ENCODE assay signal across 13 cellular contexts in genomic region chr17:29665480-29665807, GRCh38. TPM values are rescaled to one million over a fixed set of nuclear protein-coding genes. Genes with fewer than 3 reads are reported as not detected.
A peak's percentile ranks its signal among the peaks of the same experiment; 100 is the strongest.
DNase-seq lines count a peak whose midpoint lies in the region; ATAC-seq and TF ChIP-seq lines count a peak whose summit lies in the region.
"Had no signal": no experiment of that assay in that cellular context is flagged by ENCODE, and none has a peak within 500 bp of the region (broad histone marks: within the 10 kb centered on the region; RNA-seq: fewer than 3 reads in every experiment).

No MANE protein-coding gene starts in this region.

- H3K4me3 ChIP-seq in left ventricle myocardium inferior (no peak overlapping the region), mesenchymal stem cell (ENCODE audit: insufficient read depth in 1 of 2, low read depth in 1 of 2, low read length in 2 of 2) (no peak overlapping the region), upper lobe of right lung (no peak overlapping the region)
- H3K4me3 ChIP-seq: ascending aorta, HAP-1, MG63 had no signal

- no peaks in the 10 kb centered on the region for H3K9me3 Mint-ChIP-seq in activated CD8-positive, alpha-beta T cell treated with anti-CD3 and anti-CD28 coated beads, Interleukin-2, amount 10 ng/mL, durations not matched to agents 7 days and 5 days (ENCODE audit: insufficient read depth)

- peaks cover 19% of the 10 kb centered on the region for H3K4me1 Mint-ChIP-seq in activated CD8-positive, alpha-beta T cell treated with anti-CD3 and anti-CD28 coated beads, Interleukin-2, amount 10 ng/mL, durations not matched to agents 7 days and 5 days (ENCODE audit: low read depth)

- ATAC-seq in Right ventricle myocardium inferior = no peak
- no peak for ATAC-seq in activated CD8-positive, alpha-beta T cell treated with anti-CD3 and anti-CD28 coated beads, Interleukin-2, amount 10 ng/mL, durations not matched to agents 7 days and 5 days
- ATAC-seq in upper lobe of right lung = peak; percentile 50
- no peak for ATAC-seq in GM21360 (IDR thresholded peaks at IDR 0.05; ENCODE audit: unreplicated experiment)
- no peak for ATAC-seq in HG03139 (IDR thresholded peaks at IDR 0.05; ENCODE audit: unreplicated experiment)

- TF ChIP-seq CTCF in left ventricle myocardium inferior (IDR thresholded peaks at IDR 0.05; ENCODE audit: borderline replicate concordance) (no peak), upper lobe of right lung (IDR thresholded peaks at IDR 0.05) (no peak)

- peak overlapping the region; percentile 82 for H3K27ac ChIP-seq in left ventricle myocardium inferior (replicated peaks)
- peak overlapping the region; percentile 19 for H3K27ac ChIP-seq in mesenchymal stem cell (ENCODE audit: low read length, poor library complexity, severe bottlenecking)
- no peak overlapping the region for H3K27ac ChIP-seq in upper lobe of right lung
- H3K27ac ChIP-seq: ascending aorta had no signal

- intact Hi-C loops in left ventricle myocardium inferior (cut with micrococcal nuclease) = no loop called here
- intact Hi-C loops in Right ventricle myocardium inferior (cut with DNase I) = no loop called here
- intact Hi-C loops in upper lobe of right lung (cut with DNase I) = no loop called here

- peaks cover 3% of the 10 kb centered on the region for H3K79me1 ChIP-seq in mesenchymal stem cell (replicated peaks; ENCODE audit: low read length, poor library complexity, severe bottlenecking)

- no peak overlapping the region for H3K18ac ChIP-seq in mesenchymal stem cell (ENCODE audit: low read depth in 1 of 2, low read length in 2 of 2)

- no peak overlapping the region for H2BK12ac ChIP-seq in mesenchymal stem cell (ENCODE audit: low read length in 2 of 2)

- H3K9ac ChIP-seq in mesenchymal stem cell (ENCODE audit: low read length) = no peak overlapping the region

- no peak overlapping the region for H4K91ac ChIP-seq in mesenchymal stem cell (ENCODE audit: low read length)

- H3K4me1 ChIP-seq in left ventricle myocardium inferior (peaks cover 70% of the 10 kb centered on the region), mesenchymal stem cell (ENCODE audit: control insufficient read depth, insufficient read depth, low read depth, low read length) (peaks cover 1% of the 10 kb centered on the region), upper lobe of right lung (peaks cover 3% of the 10 kb centered on the region)
- H3K4me1 ChIP-seq: HAP-1 had no signal

- H4K8ac ChIP-seq in mesenchymal stem cell (ENCODE audit: low read length) = no peak overlapping the region

- no peaks in the 10 kb centered on the region for H3K27me3 Mint-ChIP-seq in activated CD8-positive, alpha-beta T cell treated with anti-CD3 and anti-CD28 coated beads, Interleukin-2, amount 10 ng/mL, durations not matched to agents 7 days and 5 days (ENCODE audit: low read depth)

- H2BK120ac ChIP-seq in mesenchymal stem cell (ENCODE audit: low read depth, low read length) = no peak overlapping the region

- no peak overlapping the region for H2AK5ac ChIP-seq in mesenchymal stem cell (ENCODE audit: low read length, severe bottlenecking)

- H3K36me3 ChIP-seq in left ventricle myocardium inferior = peaks cover 79% of the 10 kb centered on the region
- H3K36me3 ChIP-seq in mesenchymal stem cell (ENCODE audit: control insufficient read depth in 1 of 2, insufficient read depth in 2 of 2, low read depth in 1 of 2, low read length in 2 of 2) = peaks cover 16 to 42% of the 10 kb centered on the region in 2 experiments
- H3K36me3 ChIP-seq in upper lobe of right lung = peaks cover 63% of the 10 kb centered on the region

- no peak overlapping the region for H2AFZ ChIP-seq in mesenchymal stem cell (ENCODE audit: low read depth, low read length)

- H3K4me3 Mint-ChIP-seq in activated CD8-positive, alpha-beta T cell treated with anti-CD3 and anti-CD28 coated beads, Interleukin-2, amount 10 ng/mL, durations not matched to agents 7 days and 5 days = no peak overlapping the region

- no peak overlapping the region for H2BK5ac ChIP-seq in mesenchymal stem cell (ENCODE audit: low read depth, low read length, poor library complexity, severe bottlenecking)

- no CpG with 5 or more reads among the region's 1 CpG for WGBS in mesenchymal stem cell

- H3K4me2 ChIP-seq in mesenchymal stem cell (ENCODE audit: low read length, poor library complexity, severe bottlenecking) = no peak overlapping the region

- H3K4ac ChIP-seq in mesenchymal stem cell (ENCODE audit: low read depth in 1 of 2, low read length in 2 of 2) = no peak overlapping the region

- peaks cover 53% of the 10 kb centered on the region for H3K36me3 Mint-ChIP-seq in activated CD8-positive, alpha-beta T cell treated with anti-CD3 and anti-CD28 coated beads, Interleukin-2, amount 10 ng/mL, durations not matched to agents 7 days and 5 days (ENCODE audit: low read depth)

- H3K27me3 ChIP-seq in left ventricle myocardium inferior (ENCODE audit: low read depth) (no peaks in the 10 kb centered on the region), mesenchymal stem cell (ENCODE audit: control insufficient read depth in 1 of 2, insufficient read depth in 1 of 2, low read length in 2 of 2) (no peaks in the 10 kb centered on the region), upper lobe of right lung (no peaks in the 10 kb centered on the region)
- H3K27me3 ChIP-seq: ascending aorta, MG63 had no signal

- CTCF ChIA-PET in activated CD8-positive, alpha-beta T cell treated with anti-CD3 and anti-CD28 coated beads, Interleukin-2, amount 10 ng/mL, durations not matched to agents 7 days and 5 days (lab: Charles Lee) = interaction anchor here (0.8 to 4.7 kb wide), 7 partner anchors 11 to 364 kb away, joined by 3 to 21 read pairs (median 4); no protein-coding TSS in a partner anchor

- POLR2A ChIA-PET in activated CD8-positive, alpha-beta T cell treated with anti-CD3 and anti-CD28 coated beads, Interleukin-2, amount 10 ng/mL, durations not matched to agents 7 days and 5 days (lab: Charles Lee) = interaction anchor here (1.6 kb wide), 1 partner anchor 41 kb away, joined by 3 read pairs; no protein-coding TSS in a partner anchor

- peak overlapping the region; percentile 39 for H3K27ac Mint-ChIP-seq in activated CD8-positive, alpha-beta T cell treated with anti-CD3 and anti-CD28 coated beads, Interleukin-2, amount 10 ng/mL, durations not matched to agents 7 days and 5 days

- no peak overlapping the region for H2BK15ac ChIP-seq in mesenchymal stem cell (ENCODE audit: low read depth, poor library complexity, severe bottlenecking)

- H3K9me3 ChIP-seq in left ventricle myocardium inferior (replicated peaks) (no peaks in the 10 kb centered on the region), mesenchymal stem cell (ENCODE audit: control insufficient read depth, low read length) (no peaks in the 10 kb centered on the region), upper lobe of right lung (no peaks in the 10 kb centered on the region)
- H3K9me3 ChIP-seq: ascending aorta, HAP-1, MG63 had no signal

- H3K23ac ChIP-seq in mesenchymal stem cell (ENCODE audit: low read length in 2 of 2) = no peak overlapping the region

- DNase-seq in left ventricle myocardium inferior (no peak), Right ventricle myocardium inferior (ENCODE audit: missing footprints) (no peak), mesenchymal stem cell (no peak), upper lobe of right lung (no peak), DMS79 treated with DMSO at 0.1 percent for 48 hours (lab: John Stamatoyannopoulos, UW) (no peak)
- no peak for DNase-seq in activated CD8-positive, alpha-beta T cell treated with anti-CD3 and anti-CD28 coated beads, Interleukin-2, amount 10 ng/mL, durations not matched to agents 7 days and 5 days
- DNase-seq: activated CD4-positive, alpha-beta T cell treated with anti-CD3 and anti-CD28 coated beads, Interleukin-2, amount 50 U/mL, for 1 hour; MG63; NCI-H69 had no signal

- no peak overlapping the region for H3K14ac ChIP-seq in mesenchymal stem cell (ENCODE audit: low read length in 2 of 2)

RNA-seq across cellular contexts. Expression of gene CORO6, which starts 42.7 kb away (rescaled TPM):
- total RNA-seq in left ventricle myocardium inferior (101 TPM), Right ventricle myocardium inferior (93.2 TPM), upper lobe of right lung (7.7 TPM)
- 1 to 10 TPM; 6.2 to 6.3 TPM for total RNA-seq in activated CD8-positive, alpha-beta T cell treated with anti-CD3 and anti-CD28 coated beads, Interleukin-2, amount 10 ng/mL, durations not matched to agents 7 days and 5 days
- polyA plus RNA-seq in mesenchymal stem cell (2013, experiment 1 of 2) = 2.9 TPM
- 2.5 TPM for polyA plus RNA-seq in mesenchymal stem cell (2013, experiment 2 of 2)

Comparison
In these comparisons a context has a peak if more than half of its experiments do, and no peak if none do; other contexts are left out.
1. RNA of gene CORO6, which starts 42.7 kb away (total RNA-seq): 101 TPM in left ventricle myocardium inferior (single experiment) and 93.2 TPM in Right ventricle myocardium inferior (single experiment); 7.7 TPM in upper lobe of right lung (single experiment) and 6.2 to 6.3 TPM in activated CD8-positive, alpha-beta T cell treated with anti-CD3 and anti-CD28 coated beads, Interleukin-2, amount 10 ng/mL, durations not matched to agents 7 days and 5 days; every median in the first group is over 10 times any median in the second.